ENCODE assay signal across 17 cellular contexts in genomic region chr1:234244482-234244881, GRCh38.
DNase-seq lines count a peak whose midpoint lies in the region; ATAC-seq and TF ChIP-seq lines count a peak whose summit lies in the region.
"Had no signal": no experiment of that assay in that cellular context is flagged by ENCODE, and none has a peak within 500 bp of the region (broad histone marks: within the 10 kb centered on the region; RNA-seq: fewer than 3 reads in every experiment).

No MANE protein-coding gene starts in this region.

- H3K4me3 Mint-ChIP-seq in activated naive CD8-positive, alpha-beta T cell treated with anti-CD3 and anti-CD28 coated beads, Interleukin-2, amount 50 U/mL, for 24 hours: no peak overlapping the region
- H3K4me3 Mint-ChIP-seq: activated naive CD4-positive, alpha-beta T cell treated with anti-CD3 and anti-CD28 coated beads for 36 hours; GM23338 had no signal

- no peaks in the 10 kb centered on the region for H3K27me3 ChIP-seq in Peyer's patch
- H3K27me3 ChIP-seq: cardiac muscle cell had no signal

- H3K27ac ChIP-seq in Peyer's patch: no peak overlapping the region
- H3K27ac ChIP-seq: cardiac muscle cell, psoas muscle, SK-N-MC had no signal

- peaks cover 0 to 5% (median 0%) of the 10 kb centered on the region in 4 donors for H3K9me3 ChIP-seq in Peyer's patch
- H3K9me3 ChIP-seq: psoas muscle had no signal

- DNase-seq in GM12865 (ENCODE audit: low read depth) (peak; percentile 63), Peyer's patch (no peak), middle frontal gyrus (ENCODE audit: extremely low spot score, low spot score) (no peak), DMS 273 treated with DMSO at 0.1 percent for 48 hours (lab: John Stamatoyannopoulos, UW) (no peak), mesenteric fat pad (ENCODE audit: low spot score) (no peak)
- DNase-seq in activated naive CD8-positive, alpha-beta T cell treated with anti-CD3 and anti-CD28 coated beads, Interleukin-2, amount 50 U/mL, for 24 hours: no peak
- DNase-seq: activated naive CD4-positive, alpha-beta T cell treated with anti-CD3 and anti-CD28 coated beads for 36 hours; DMS53; NCI-H187; NCI-H748 treated with DMSO at 0.1 percent for 48 hours; psoas muscle had no signal

- peak overlapping the region; percentile 53 for H3K27ac Mint-ChIP-seq in activated naive CD8-positive, alpha-beta T cell treated with anti-CD3 and anti-CD28 coated beads, Interleukin-2, amount 50 U/mL, for 24 hours
- H3K27ac Mint-ChIP-seq: activated naive CD4-positive, alpha-beta T cell treated with anti-CD3 and anti-CD28 coated beads for 36 hours; GM23338 had no signal

- no peaks in the 10 kb centered on the region for H3K36me3 ChIP-seq in Peyer's patch
- H3K36me3 ChIP-seq: cardiac muscle cell had no signal

- peaks cover 34% of the 10 kb centered on the region for H3K4me1 Mint-ChIP-seq in activated naive CD8-positive, alpha-beta T cell treated with anti-CD3 and anti-CD28 coated beads, Interleukin-2, amount 50 U/mL, for 24 hours

- H3K36me3 Mint-ChIP-seq in activated naive CD8-positive, alpha-beta T cell treated with anti-CD3 and anti-CD28 coated beads, Interleukin-2, amount 50 U/mL, for 24 hours (ENCODE audit: low read depth): peaks cover 6% of the 10 kb centered on the region

- H3K4me1 ChIP-seq in Peyer's patch: no peaks in the 10 kb centered on the region
- H3K4me1 ChIP-seq: psoas muscle had no signal

- H3K9me3 Mint-ChIP-seq in activated naive CD8-positive, alpha-beta T cell treated with anti-CD3 and anti-CD28 coated beads, Interleukin-2, amount 50 U/mL, for 24 hours: peaks cover 14% of the 10 kb centered on the region

- H3K4me3 ChIP-seq in GM12865 (ENCODE audit: low read depth, low read length): no peak overlapping the region
- no peak overlapping the region for H3K4me3 ChIP-seq in Peyer's patch
- H3K4me3 ChIP-seq: cardiac muscle cell, GM23338, K562, psoas muscle, SK-N-MC had no signal

- no peaks in the 10 kb centered on the region for H3K27me3 Mint-ChIP-seq in activated naive CD8-positive, alpha-beta T cell treated with anti-CD3 and anti-CD28 coated beads, Interleukin-2, amount 50 U/mL, for 24 hours

- no peak for TF ChIP-seq POLR2A in Peyer's patch (IDR thresholded peaks at IDR 0.05)

- no peak for TF ChIP-seq CTCF in GM12865 (IDR thresholded peaks at IDR 0.05; ENCODE audit: insufficient read depth, low read depth, low read length, missing control alignments)
- TF ChIP-seq CTCF in Peyer's patch (IDR thresholded peaks at IDR 0.05): no peak

- ATAC-seq in GM19452 (IDR thresholded peaks at IDR 0.05; ENCODE audit: unreplicated experiment): peak; percentile 29
- peak; percentile 42 for ATAC-seq in HG03159 (IDR thresholded peaks at IDR 0.05; ENCODE audit: unreplicated experiment)
- ATAC-seq in activated naive CD8-positive, alpha-beta T cell treated with anti-CD3 and anti-CD28 coated beads, Interleukin-2, amount 50 U/mL, for 24 hours: no peak
- ATAC-seq: GM23338, K562, psoas muscle had no signal
